In genomic region chr7:176786-177185, GRCh38 we compare ENCODE assay signal across 25 cellular contexts.
"Had no signal": no experiment of that assay in that cellular context is flagged by ENCODE, and none has a peak within 500 bp of the region (broad histone marks: within the 10 kb centered on the region; RNA-seq: fewer than 3 reads in every experiment).

No MANE protein-coding gene starts in this region.

- H3K4me3 Mint-ChIP-seq: dendritic cell treated with granulocyte-macrophage colony-stimulating factor and Interleukin-4, amounts not matched to agents 40 ng/mL and 50 ng/mL, for 4 days; effector memory CD8-positive, alpha-beta T cell; endodermal cell had no signal

- ATAC-seq: effector memory CD8-positive, alpha-beta T cell; esophagus mucosa; foreskin keratinocyte; gastrocnemius medialis; gastroesophageal sphincter; heart left ventricle; heart right ventricle had no signal

- H3K4me2 ChIP-seq: hepatocyte had no signal

- H3K9me3 Mint-ChIP-seq: dendritic cell treated with granulocyte-macrophage colony-stimulating factor and Interleukin-4, amounts not matched to agents 40 ng/mL and 50 ng/mL, for 4 days; effector memory CD8-positive, alpha-beta T cell; endodermal cell had no signal

- DNase-seq: cortex of kidney; dermis blood vessel endothelial cell; dorsolateral prefrontal cortex; effector CD4-positive, alpha-beta T cell; effector CD8-positive, alpha-beta T cell; effector memory CD4-positive, alpha-beta T cell; effector memory CD8-positive, alpha-beta T cell; endodermal cell; erythroblast; esophagus squamous epithelium; foreskin fibroblast; foreskin keratinocyte; foreskin melanocyte; gastrocnemius medialis; glutamatergic neuron; head of caudate nucleus; heart left ventricle; heart right ventricle had no signal

- H3K4me1 Mint-ChIP-seq: endodermal cell had no signal

- H3K27ac Mint-ChIP-seq: dendritic cell treated with granulocyte-macrophage colony-stimulating factor and Interleukin-4, amounts not matched to agents 40 ng/mL and 50 ng/mL, for 4 days; effector memory CD8-positive, alpha-beta T cell; endodermal cell had no signal

- H3K27me3 ChIP-seq: dorsolateral prefrontal cortex, esophagus muscularis mucosa, foreskin keratinocyte, gastrocnemius medialis, gastroesophageal sphincter, heart left ventricle, heart right ventricle had no signal

- H3K9me3 ChIP-seq: esophagus muscularis mucosa, esophagus squamous epithelium, gastrocnemius medialis, gastroesophageal sphincter, heart left ventricle, heart right ventricle had no signal

- H3K36me3 ChIP-seq: esophagus muscularis mucosa, esophagus squamous epithelium, gastrocnemius medialis, gastroesophageal sphincter, heart left ventricle, heart right ventricle had no signal

- H3K4me1 ChIP-seq: foreskin keratinocyte had no signal

- H3K4me3 ChIP-seq: coronary artery, dorsolateral prefrontal cortex, esophagus muscularis mucosa, esophagus squamous epithelium, gastrocnemius medialis, gastroesophageal sphincter, heart left ventricle, heart right ventricle, hepatocyte had no signal

- H2AFZ ChIP-seq: hepatocyte had no signal

- H3K27ac ChIP-seq: coronary artery, dorsolateral prefrontal cortex, epithelial cell of prostate, esophagus muscularis mucosa, esophagus squamous epithelium, foreskin keratinocyte, gastrocnemius medialis, gastroesophageal sphincter, heart left ventricle, heart right ventricle, hepatocyte had no signal
